In the genomic region with DNA sequence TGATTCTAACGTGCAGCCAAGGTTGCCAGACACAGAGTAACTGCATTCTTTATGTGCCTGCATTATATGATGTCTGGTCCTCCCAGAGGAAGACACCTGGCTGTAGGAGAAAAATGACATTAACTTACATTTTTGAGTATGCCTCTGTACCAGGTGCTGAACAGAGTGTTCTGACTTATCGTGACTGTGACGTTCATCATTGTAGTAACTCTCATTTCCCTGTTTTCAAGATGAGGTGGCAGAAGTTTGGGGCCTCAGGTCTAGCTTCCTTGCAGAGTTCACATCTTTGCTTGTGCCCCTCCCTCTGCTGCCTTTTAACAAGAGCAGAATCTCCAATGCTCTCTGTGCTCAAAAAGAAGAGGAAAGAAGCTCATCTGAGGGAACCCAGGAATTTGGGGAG, we compare ENCODE assay signal across 29 cellular contexts.
"Had no signal": no experiment of that assay in that cellular context is flagged by ENCODE, and none has a peak within 500 bp of the region (broad histone marks: within the 10 kb centered on the region; RNA-seq: fewer than 3 reads in every experiment).

No MANE protein-coding gene starts in this region.

- H3K36me3 Mint-ChIP-seq: activated CD8-positive, alpha-beta memory T cell treated with anti-CD3 and anti-CD28 coated beads, Interleukin-2, amount 10 ng/mL, durations not matched to agents 7 days and 5 days; activated naive CD8-positive, alpha-beta T cell treated with anti-CD3 and anti-CD28 coated beads for 36 hours had no signal

- H3K9me3 ChIP-seq: SJCRH30 had no signal

- H3K9me3 Mint-ChIP-seq: activated CD4-positive, alpha-beta T cell treated with anti-CD3 and anti-CD28 coated beads, Interleukin-2, amount 10 ng/mL, durations not matched to agents 7 days and 5 days; activated naive CD8-positive, alpha-beta T cell treated with anti-CD3 and anti-CD28 coated beads for 36 hours had no signal

- H3K27ac ChIP-seq: brain microvascular endothelial cell, SJCRH30, SK-N-MC, WERI-Rb-1 had no signal

- H3K27me3 Mint-ChIP-seq: activated CD4-positive, alpha-beta T cell treated with anti-CD3 and anti-CD28 coated beads, Interleukin-2, amount 10 ng/mL, durations not matched to agents 7 days and 5 days had no signal

- H3K27ac Mint-ChIP-seq: activated CD4-positive, alpha-beta T cell treated with anti-CD3 and anti-CD28 coated beads, Interleukin-2, amount 10 ng/mL, durations not matched to agents 7 days and 5 days; activated CD8-positive, alpha-beta memory T cell treated with anti-CD3 and anti-CD28 coated beads, Interleukin-2, amount 10 ng/mL, durations not matched to agents 7 days and 5 days; activated naive CD8-positive, alpha-beta T cell treated with anti-CD3 and anti-CD28 coated beads for 36 hours had no signal

- ATAC-seq: activated CD8-positive, alpha-beta memory T cell treated with anti-CD3 and anti-CD28 coated beads, Interleukin-2, amount 10 ng/mL, durations not matched to agents 7 days and 5 days; K562 had no signal

- H3K4me3 ChIP-seq: K562, SJCRH30, SK-N-MC had no signal

- H3K4me1 Mint-ChIP-seq: activated CD4-positive, alpha-beta T cell treated with anti-CD3 and anti-CD28 coated beads, Interleukin-2, amount 10 ng/mL, durations not matched to agents 7 days and 5 days; activated CD8-positive, alpha-beta memory T cell treated with anti-CD3 and anti-CD28 coated beads, Interleukin-2, amount 10 ng/mL, durations not matched to agents 7 days and 5 days had no signal

- DNase-seq: activated CD4-positive, alpha-beta T cell treated with anti-CD3 and anti-CD28 coated beads for 1 hour; activated CD4-positive, alpha-beta T cell treated with anti-CD3 and anti-CD28 coated beads, Interleukin-2, amount 10 ng/mL, durations not matched to agents 7 days and 5 days; activated CD4-positive, alpha-beta T cell treated with anti-CD3 and anti-CD28 coated beads, Interleukin-2, amount 50 U/mL, for 48 hours; activated CD4-positive, CD25-positive, alpha-beta regulatory T cell; activated CD8-positive, alpha-beta memory T cell treated with anti-CD3 and anti-CD28 coated beads for 24 hours; activated CD8-positive, alpha-beta memory T cell treated with anti-CD3 and anti-CD28 coated beads, Interleukin-2, amount 10 ng/mL, durations not matched to agents 7 days and 5 days; activated CD8-positive, alpha-beta memory T cell treated with anti-CD3 and anti-CD28 coated beads, Interleukin-2, amount 50 U/mL, for 48 hours; activated gamma-delta T cell treated with Interleukin-2 at 50 U/mL for 16 hours; activated naive CD4-positive, alpha-beta T cell treated with anti-CD3 and anti-CD28 coated beads, Interleukin-2, amount 50 U/mL, for 16 hours; activated naive CD8-positive, alpha-beta T cell treated with anti-CD3 and anti-CD28 coated beads for 36 hours; activated T-cell treated with anti-CD3 and anti-CD28 coated beads, Interleukin-2, amount 50 U/mL, for 1 hour; amniotic stem cell; aorta; brain microvascular endothelial cell; central memory CD4-positive, alpha-beta T cell; NCI-H1105; NCI-H1930; NCI-H2081 treated with DMSO at 0.1 percent for 48 hours; NCI-H226; NCI-H446 treated with DMSO at 0.1 percent for 48 hours; NCI-H524; NCI-H82; OCI-M1; SHP77; SJCRH30; T1000; WERI-Rb-1 had no signal

- H3K4me3 Mint-ChIP-seq: activated CD4-positive, alpha-beta T cell treated with anti-CD3 and anti-CD28 coated beads, Interleukin-2, amount 10 ng/mL, durations not matched to agents 7 days and 5 days; activated CD8-positive, alpha-beta memory T cell treated with anti-CD3 and anti-CD28 coated beads, Interleukin-2, amount 10 ng/mL, durations not matched to agents 7 days and 5 days; activated naive CD8-positive, alpha-beta T cell treated with anti-CD3 and anti-CD28 coated beads for 36 hours had no signal

- H3K4me1 ChIP-seq: SJCRH30 had no signal

- H3K36me3 ChIP-seq: brain microvascular endothelial cell, SJCRH30, WERI-Rb-1 had no signal
